8 cellular contexts compared by ENCODE assay signal in the genomic region with DNA sequence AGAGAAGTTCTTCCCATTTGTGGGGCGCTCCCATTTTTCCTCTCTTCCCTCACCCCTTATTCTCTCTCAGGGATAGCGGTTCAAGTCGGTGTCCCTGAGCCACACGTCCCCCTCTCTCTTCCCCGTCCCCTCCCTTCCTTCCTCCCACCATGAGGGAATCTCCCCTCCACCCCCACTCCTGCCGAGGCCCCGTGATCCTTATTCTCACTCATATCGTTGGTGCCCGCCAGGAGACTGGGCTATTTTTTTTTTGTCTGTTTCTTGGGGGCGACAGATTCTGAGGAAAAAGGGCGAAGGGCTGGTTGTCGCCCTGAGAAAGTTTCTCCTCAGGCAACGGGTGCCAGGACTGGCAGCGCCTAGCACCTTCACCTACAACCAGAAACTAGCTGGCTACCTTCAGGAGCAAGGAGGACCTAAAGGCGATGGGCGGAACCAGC. TPM values are rescaled to one million over a fixed set of nuclear protein-coding genes. Genes with fewer than 3 reads are reported as not detected.
DNase-seq lines count a peak whose midpoint lies in the region; ATAC-seq and TF ChIP-seq lines count a peak whose summit lies in the region.

No MANE protein-coding gene starts in this region.

- H3K9ac ChIP-seq in KMS-11 = no peak overlapping the region

- peak overlapping the region; percentile 99 for H3K27ac ChIP-seq in A673 (ENCODE audit: low read depth, low read length, poor library complexity, severe bottlenecking)
- H3K27ac ChIP-seq in KMS-11 = no peak overlapping the region
- H3K27ac ChIP-seq in muscle layer of duodenum (ENCODE audit: low read length) = no peak overlapping the region

- peak overlapping the region; percentile 80; the same call in 1 of the 2 replicates for H3K4me2 ChIP-seq in KMS-11

- no peak for ATAC-seq in HG03097 (IDR thresholded peaks at IDR 0.05; ENCODE audit: low FRiP score, unreplicated experiment)

- no peaks in the 10 kb centered on the region for H3K27me3 ChIP-seq in A673 (replicated peaks; ENCODE audit: insufficient read depth, low read depth, low read length, poor library complexity)
- H3K27me3 ChIP-seq in KMS-11 (ENCODE audit: insufficient read depth, low read depth) = no peaks in the 10 kb centered on the region
- no peaks in the 10 kb centered on the region for H3K27me3 ChIP-seq in muscle layer of duodenum (ENCODE audit: low read depth, low read length)

- DNase-seq in A673 (ENCODE audit: low spot score) = no peak
- DNase-seq in chondrocyte (ENCODE audit: low spot score) = peak; percentile 43
- DNase-seq in NCI-H1436 (lab: John Stamatoyannopoulos, UW) = no peak
- DNase-seq in GM19238 (ENCODE audit: insufficient read length, low spot score) = no peak
- DNase-seq in HuH-7.5 (ENCODE audit: low spot score) = no peak

- H3K4me3 ChIP-seq in A673 (ENCODE audit: low read depth, low read length, poor library complexity, severe bottlenecking) (no peak overlapping the region), KMS-11 (IDR thresholded peaks at IDR 0.05; ENCODE audit: insufficient read depth, low read depth, low read length) (no peak overlapping the region), muscle layer of duodenum (ENCODE audit: low read depth in 1 of 2, low read length in 2 of 2) (peak overlapping the region; percentile 66 to 70)

- no peak for TF ChIP-seq CTCF in A673 (conservative IDR thresholded peaks at IDR 0.05; ENCODE audit: low read depth, low read length)
- no peak for TF ChIP-seq CTCF in KMS-11 (conservative IDR thresholded peaks at IDR 0.05; ENCODE audit: low read depth, low read length)
- TF ChIP-seq CTCF in chondrocyte (IDR thresholded peaks at IDR 0.05) = no peak

- peaks cover 26% of the 10 kb centered on the region for H3K79me2 ChIP-seq in KMS-11 (ENCODE audit: insufficient read depth, low read depth)

- CTCF ChIA-PET in A673 (lab: Charles Lee) = no interaction called here

- H2AFZ ChIP-seq in KMS-11 (ENCODE audit: low read depth) = peak overlapping the region; percentile 88

- intact Hi-C loops in A673 (cut with micrococcal nuclease; ENCODE audit: unreplicated experiment) = no loop called here

- BruUV-seq in A673 (replicated peaks; lab: Mats Ljungman, UMichigan) = no TSS peak

- peaks cover 3% of the 10 kb centered on the region for H3K36me3 Mint-ChIP-seq in chondrocyte (ENCODE audit: low read depth)

- H3K4me1 ChIP-seq in A673 (ENCODE audit: insufficient read depth, low read length, poor library complexity, severe bottlenecking) (peaks cover 22% of the 10 kb centered on the region), KMS-11 (ENCODE audit: low read depth, poor library complexity, severe bottlenecking) (peaks cover 27% of the 10 kb centered on the region), muscle layer of duodenum (ENCODE audit: control insufficient read depth in 1 of 2, insufficient read depth in 2 of 2, low read length in 2 of 2) (peaks cover 0 to 30% of the 10 kb centered on the region in 2 donors)

- H3K4me1 Mint-ChIP-seq in chondrocyte (ENCODE audit: low read depth) = peaks cover 29% of the 10 kb centered on the region

- H3K27ac Mint-ChIP-seq in chondrocyte (ENCODE audit: unreplicated experiment) = no peak overlapping the region

- H3K9me3 ChIP-seq in A673 (ENCODE audit: low read depth, low read length, poor library complexity, severe bottlenecking) (peaks cover 4% of the 10 kb centered on the region), muscle layer of duodenum (ENCODE audit: control insufficient read depth in 1 of 2, low read length in 2 of 2) (no peaks in the 10 kb centered on the region)

- no peaks in the 10 kb centered on the region for H3K27me3 Mint-ChIP-seq in chondrocyte (ENCODE audit: low read depth)

- H3K9me3 Mint-ChIP-seq in chondrocyte (ENCODE audit: low read depth) = no peaks in the 10 kb centered on the region

- peaks cover 19% of the 10 kb centered on the region for H3K36me3 ChIP-seq in A673 (ENCODE audit: insufficient read depth, low read length, poor library complexity, severe bottlenecking)
- no peaks in the 10 kb centered on the region; the same call in 1 of the 2 replicates for H3K36me3 ChIP-seq in KMS-11 (ENCODE audit: insufficient read depth)
- H3K36me3 ChIP-seq in muscle layer of duodenum (ENCODE audit: control insufficient read depth in 1 of 2, insufficient read depth in 2 of 2, low read length in 2 of 2) = peaks cover 9 to 10% of the 10 kb centered on the region in 2 donors

- POLR2A ChIA-PET in A673 (lab: Charles Lee; ENCODE audit: low non-redundant PET) = interaction anchor here (1.0 kb wide), 1 partner anchor 9 kb away, joined by 3 read pairs; no protein-coding TSS in a partner anchor

- H4K20me1 ChIP-seq in KMS-11 (ENCODE audit: insufficient read depth) = no peaks in the 10 kb centered on the region

- peak overlapping the region; percentile 99 for H3K4me3 Mint-ChIP-seq in chondrocyte (ENCODE audit: unreplicated experiment)

RNA-seq across cellular contexts. Expression of a gene that starts 0.7 kb away (rescaled TPM):
- 0.45 and 1.1 TPM in 2 replicates for total RNA-seq in A673 (2021)
- 2.3 to 3.8 TPM (median 2.6 TPM) in 3 replicates for total RNA-seq in chondrocyte

RNA-seq across cellular contexts. Expression of a gene that starts 1.9 kb away (rescaled TPM):
- 65.3 and 85.9 TPM in 2 replicates for total RNA-seq in A673 (2021)
- total RNA-seq in chondrocyte = 30.9 to 39.1 TPM (median 31.8 TPM) in 3 replicates

RNA-seq across cellular contexts. Expression of a gene that starts 8.5 kb away (rescaled TPM):
- total RNA-seq in A673 (2021) (27.3 and 37.3 TPM in 2 replicates), chondrocyte (20.5 to 23.0 TPM (median 21.0 TPM) in 3 replicates)

RNA-seq across cellular contexts. Expression of a gene that starts 36.3 kb away (rescaled TPM):
- total RNA-seq in A673 (2021) (2.9 and 3.9 TPM in 2 replicates), chondrocyte (0.42 to 0.87 TPM in 2 of 3 replicates, not detected in the other)

RNA-seq across cellular contexts. Expression of a gene that starts 51.2 kb away (rescaled TPM):
- total RNA-seq in A673 (2021) = 69.0 and 71.0 TPM in 2 replicates
- total RNA-seq in chondrocyte = 24.0 to 34.1 TPM (median 33.0 TPM) in 3 replicates

Comparison
In these comparisons a context has a peak if more than half of its experiments do, and no peak if none do; other contexts are left out.
1. H3K4me3 ChIP-seq: peak in muscle layer of duodenum (2 of 2); none in A673 (single experiment) and KMS-11 (single experiment).